Comparison of ENCODE assay signal across 18 cellular contexts in the genomic region with DNA sequence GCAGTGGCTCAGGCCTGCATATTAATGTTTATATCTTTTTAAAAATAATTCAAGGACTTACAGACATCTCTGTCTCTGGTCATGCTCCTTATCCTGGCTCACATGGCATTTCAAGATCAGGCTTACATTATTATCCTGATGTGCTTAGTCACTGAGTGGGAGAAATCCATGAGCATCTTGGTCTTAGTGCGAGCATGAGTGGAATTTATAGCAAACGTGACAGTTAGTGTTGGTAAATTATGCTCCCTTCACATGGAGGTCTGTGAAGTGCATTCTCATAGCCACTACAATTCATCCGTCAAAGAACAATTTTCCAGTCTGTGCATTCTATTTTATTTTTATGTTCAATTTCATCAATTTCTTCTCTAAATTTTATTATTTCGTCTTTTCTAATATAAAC.
"Had no signal": no experiment of that assay in that cellular context is flagged by ENCODE, and none has a peak within 500 bp of the region (broad histone marks: within the 10 kb centered on the region; RNA-seq: fewer than 3 reads in every experiment).

No MANE protein-coding gene starts in this region.

- DNase-seq: effector memory CD8-positive, alpha-beta T cell; esophagus squamous epithelium; foreskin fibroblast; glutamatergic neuron; immature natural killer cell; left ventricle myocardium superior; naive B cell; nephron progenitor cell; posterior cingulate gyrus; stimulated activated CD4-positive, alpha-beta T cell treated with anti-CD3 and anti-CD28 coated beads, Interleukin-12 subunit alpha, Interleukin-12 subunit beta, amount 100 ng/mL, for 4 hours; stimulated activated naive CD4-positive, alpha-beta T cell; stomach; substantia nigra; transverse colon had no signal

- H3K4me3 ChIP-seq: esophagus squamous epithelium, gastroesophageal sphincter, skin epidermis, stomach, thoracic aorta, transverse colon had no signal

- H3K36me3 ChIP-seq: esophagus squamous epithelium, gastroesophageal sphincter, stomach, thoracic aorta, transverse colon had no signal

- H3K9me3 ChIP-seq: esophagus squamous epithelium, gastroesophageal sphincter, stomach, thoracic aorta, transverse colon had no signal

- H3K4me1 ChIP-seq: esophagus squamous epithelium, gastroesophageal sphincter, stomach, transverse colon had no signal

- H3K27me3 ChIP-seq: esophagus squamous epithelium, gastroesophageal sphincter, stomach, transverse colon had no signal

- ATAC-seq: effector memory CD8-positive, alpha-beta T cell; gastroesophageal sphincter; left ventricle myocardium superior; sciatic nerve had no signal

- H3K27ac ChIP-seq: esophagus squamous epithelium, gastroesophageal sphincter, skin epidermis, stomach, thoracic aorta, transverse colon had no signal
